Comparison of ENCODE assay signal across 1 cellular context in the genomic region with DNA sequence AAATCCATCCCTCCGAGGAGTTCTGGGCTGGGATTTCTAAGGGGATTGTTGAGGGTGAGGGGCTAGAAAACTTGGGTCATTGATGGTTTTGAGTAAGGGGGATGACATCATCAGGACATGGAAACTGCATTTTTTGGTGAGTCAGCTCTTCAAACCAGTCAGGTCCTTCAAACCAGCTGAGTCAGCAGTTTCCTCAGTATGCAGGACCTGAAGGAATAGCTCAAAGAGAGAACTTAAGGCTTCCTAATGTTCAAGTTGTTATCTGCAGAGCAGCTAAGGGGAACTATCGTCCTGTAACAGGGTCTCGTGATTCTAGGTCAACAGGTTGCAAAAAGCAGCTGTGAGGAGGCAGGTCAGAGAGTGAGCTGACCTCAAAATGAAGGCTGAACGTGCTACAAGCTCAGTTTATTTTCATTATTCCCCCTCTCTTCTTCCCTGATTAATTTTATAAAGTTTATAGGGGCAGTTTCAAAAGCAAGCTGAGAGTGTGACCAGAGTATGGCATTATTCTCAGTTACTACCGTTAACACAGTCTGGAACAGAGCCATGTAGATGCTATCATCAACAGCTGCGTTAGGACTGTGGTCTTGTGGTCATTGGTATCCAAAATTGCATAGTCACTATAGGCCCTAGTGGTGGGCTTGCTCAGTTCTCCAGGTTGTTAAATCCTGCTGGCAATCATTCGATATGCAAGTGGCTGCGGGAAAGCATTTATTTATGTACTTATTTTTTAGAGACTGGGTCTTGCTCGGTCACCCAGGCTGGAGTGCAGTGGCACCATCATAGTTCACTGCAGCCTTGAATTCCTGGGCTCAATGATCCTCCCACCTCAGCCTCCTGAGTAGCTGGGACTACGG.
TF ChIP-seq lines count a peak whose summit lies in the region.

No MANE protein-coding gene starts in this region.

TF ChIP-seq in HEK293, 187 proteins besides CTCF, POLR2A, EP300 and RAD21 (continued from another document and continues in another):
- TF ChIP-seq ZNF121 (tag by site-specific recombination; IDR thresholded peaks at IDR 0.05) = no peak
- TF ChIP-seq HOXC10 (CRISPR knock-in tag; IDR thresholded peaks at IDR 0.05) = no peak
- TF ChIP-seq ZNF768 (tag by site-specific recombination; IDR thresholded peaks at IDR 0.05) = no peak
- TF ChIP-seq GFI1B (tag by site-specific recombination; IDR thresholded peaks at IDR 0.05) = no peak
- TF ChIP-seq ZNF747 (tag by site-specific recombination; IDR thresholded peaks at IDR 0.05) = no peak
- no peak for TF ChIP-seq FEZF1 (tag by site-specific recombination; IDR thresholded peaks at IDR 0.05)
- TF ChIP-seq IKZF3 (tag by site-specific recombination; IDR thresholded peaks at IDR 0.05) = no peak
- TF ChIP-seq ZNF600 (tag by site-specific recombination; IDR thresholded peaks at IDR 0.05) = no peak
- TF ChIP-seq ZBTB10 (tag by site-specific recombination; IDR thresholded peaks at IDR 0.05) = no peak
- TF ChIP-seq AEBP2 (tag by site-specific recombination; IDR thresholded peaks at IDR 0.05; ENCODE audit: borderline replicate concordance) = no peak
- no peak for TF ChIP-seq ZXDB (tag by site-specific recombination; IDR thresholded peaks at IDR 0.05)
- peak; percentile 68; the same call in 1 of the 2 replicates for TF ChIP-seq ZBTB21 (tag by site-specific recombination; IDR thresholded peaks at IDR 0.05)
- TF ChIP-seq, protein P1, sequence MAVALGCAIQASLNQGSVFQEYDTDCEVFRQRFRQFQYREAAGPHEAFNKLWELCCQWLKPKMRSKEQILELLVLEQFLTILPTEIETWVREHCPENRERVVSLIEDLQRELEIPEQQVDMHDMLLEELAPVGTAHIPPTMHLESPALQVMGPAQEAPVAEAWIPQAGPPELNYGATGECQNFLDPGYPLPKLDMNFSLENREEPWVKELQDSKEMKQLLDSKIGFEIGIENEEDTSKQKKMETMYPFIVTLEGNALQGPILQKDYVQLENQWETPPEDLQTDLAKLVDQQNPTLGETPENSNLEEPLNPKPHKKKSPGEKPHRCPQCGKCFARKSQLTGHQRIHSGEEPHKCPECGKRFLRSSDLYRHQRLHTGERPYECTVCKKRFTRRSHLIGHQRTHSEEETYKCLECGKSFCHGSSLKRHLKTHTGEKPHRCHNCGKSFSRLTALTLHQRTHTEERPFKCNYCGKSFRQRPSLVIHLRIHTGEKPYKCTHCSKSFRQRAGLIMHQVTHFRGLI (tag by site-specific recombination; IDR thresholded peaks at IDR 0.05) = no peak
- TF ChIP-seq ZNF530 (tag by site-specific recombination; IDR thresholded peaks at IDR 0.05; ENCODE audit: low read depth) = no peak
- no peak for TF ChIP-seq BCL6B (tag by site-specific recombination; IDR thresholded peaks at IDR 0.05)
- no peak for TF ChIP-seq ZNF174 (tag by site-specific recombination; IDR thresholded peaks at IDR 0.05)
- TF ChIP-seq, protein P2, sequence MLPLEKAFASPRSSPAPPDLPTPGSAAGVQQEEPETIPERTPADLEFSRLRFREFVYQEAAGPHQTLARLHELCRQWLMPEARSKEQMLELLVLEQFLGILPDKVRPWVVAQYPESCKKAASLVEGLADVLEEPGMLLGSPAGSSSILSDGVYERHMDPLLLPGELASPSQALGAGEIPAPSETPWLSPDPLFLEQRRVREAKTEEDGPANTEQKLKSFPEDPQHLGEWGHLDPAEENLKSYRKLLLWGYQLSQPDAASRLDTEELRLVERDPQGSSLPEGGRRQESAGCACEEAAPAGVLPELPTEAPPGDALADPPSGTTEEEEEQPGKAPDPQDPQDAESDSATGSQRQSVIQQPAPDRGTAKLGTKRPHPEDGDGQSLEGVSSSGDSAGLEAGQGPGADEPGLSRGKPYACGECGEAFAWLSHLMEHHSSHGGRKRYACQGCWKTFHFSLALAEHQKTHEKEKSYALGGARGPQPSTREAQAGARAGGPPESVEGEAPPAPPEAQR (tag by site-specific recombination; IDR thresholded peaks at IDR 0.05) = 0 out of 2 replicates have a peak, but pooled peaks have one; percentile 42
- no peak for TF ChIP-seq ZNF776 (tag by site-specific recombination; IDR thresholded peaks at IDR 0.05; ENCODE audit: borderline replicate concordance)
- TF ChIP-seq ZNF645 (tag by site-specific recombination; IDR thresholded peaks at IDR 0.05) = no peak
- TF ChIP-seq ZNF629 (tag by site-specific recombination; IDR thresholded peaks at IDR 0.05) = peak; percentile 82
- no peak for TF ChIP-seq PBX3 (CRISPR knock-in tag; IDR thresholded peaks at IDR 0.05)
- TF ChIP-seq TSHZ1 (tag by site-specific recombination; IDR thresholded peaks at IDR 0.05; ENCODE audit: borderline replicate concordance) = no peak
- TF ChIP-seq ZBTB8A (tag by site-specific recombination; IDR thresholded peaks at IDR 0.05) = no peak
- TF ChIP-seq ZNF366 (tag by site-specific recombination; conservative IDR thresholded peaks at IDR 0.05) = no peak
- no peak for TF ChIP-seq ZNF677 (tag by site-specific recombination; IDR thresholded peaks at IDR 0.05)
- TF ChIP-seq ZNF394 (tag by site-specific recombination; IDR thresholded peaks at IDR 0.05; ENCODE audit: borderline replicate concordance) = no peak
- no peak for TF ChIP-seq ZNF621 (tag by site-specific recombination; IDR thresholded peaks at IDR 0.05)
- TF ChIP-seq ZNF654 (tag by site-specific recombination; IDR thresholded peaks at IDR 0.05; ENCODE audit: low read depth) = no peak
- TF ChIP-seq ZNF660 (tag by site-specific recombination; IDR thresholded peaks at IDR 0.05) = no peak
- no peak for TF ChIP-seq ZNF155 (tag by site-specific recombination; IDR thresholded peaks at IDR 0.05)
- no peak for TF ChIP-seq ZNF626 (tag by site-specific recombination; IDR thresholded peaks at IDR 0.05)
- TF ChIP-seq HOXD13 (CRISPR knock-in tag; IDR thresholded peaks at IDR 0.05; ENCODE audit: borderline replicate concordance) = no peak
- no peak for TF ChIP-seq ZNF211 (tag by site-specific recombination; IDR thresholded peaks at IDR 0.05; ENCODE audit: low read depth)
- no peak for TF ChIP-seq SP2 (tag by site-specific recombination; IDR thresholded peaks at IDR 0.05)
- TF ChIP-seq, protein P3, sequence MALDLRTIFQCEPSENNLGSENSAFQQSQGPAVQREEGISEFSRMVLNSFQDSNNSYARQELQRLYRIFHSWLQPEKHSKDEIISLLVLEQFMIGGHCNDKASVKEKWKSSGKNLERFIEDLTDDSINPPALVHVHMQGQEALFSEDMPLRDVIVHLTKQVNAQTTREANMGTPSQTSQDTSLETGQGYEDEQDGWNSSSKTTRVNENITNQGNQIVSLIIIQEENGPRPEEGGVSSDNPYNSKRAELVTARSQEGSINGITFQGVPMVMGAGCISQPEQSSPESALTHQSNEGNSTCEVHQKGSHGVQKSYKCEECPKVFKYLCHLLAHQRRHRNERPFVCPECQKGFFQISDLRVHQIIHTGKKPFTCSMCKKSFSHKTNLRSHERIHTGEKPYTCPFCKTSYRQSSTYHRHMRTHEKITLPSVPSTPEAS (tag by site-specific recombination; IDR thresholded peaks at IDR 0.05) = no peak
- TF ChIP-seq ZBTB20 (tag by site-specific recombination; IDR thresholded peaks at IDR 0.05) = no peak
- TF ChIP-seq ZNF311 (tag by site-specific recombination; IDR thresholded peaks at IDR 0.05; ENCODE audit: borderline replicate concordance) = no peak
- TF ChIP-seq ZNF561 (tag by site-specific recombination; IDR thresholded peaks at IDR 0.05; ENCODE audit: borderline replicate concordance) = no peak
- no peak for TF ChIP-seq REPIN1 (tag by site-specific recombination; IDR thresholded peaks at IDR 0.05; ENCODE audit: low read depth)
- no peak for TF ChIP-seq ZNF350 (tag by site-specific recombination; IDR thresholded peaks at IDR 0.05)
- TF ChIP-seq ZNF624 (tag by site-specific recombination; IDR thresholded peaks at IDR 0.05) = no peak
- no peak for TF ChIP-seq ZNF10 (tag by site-specific recombination; IDR thresholded peaks at IDR 0.05)
- no peak for TF ChIP-seq SETDB1 (IDR thresholded peaks at IDR 0.05; ENCODE audit: insufficient read length, low read length)
- TF ChIP-seq OVOL3 (tag by site-specific recombination; IDR thresholded peaks at IDR 0.05) = no peak
- TF ChIP-seq KLF10 (tag by site-specific recombination; IDR thresholded peaks at IDR 0.05) = no peak
- no peak for TF ChIP-seq ZNF704 (tag by site-specific recombination; IDR thresholded peaks at IDR 0.05)
- TF ChIP-seq ZNF549 (tag by site-specific recombination; IDR thresholded peaks at IDR 0.05) = no peak
